1 cellular context compared by ENCODE assay signal in genomic region chr1:16351994-16352841, GRCh38.
TF ChIP-seq lines count a peak whose summit lies in the region.

Gene FBXO42, minus strand, starts transcription at chr1:16352480. Its CDS starts 37,062 bp downstream, at chr1:16315418.

TF ChIP-seq in HEK293, 187 proteins besides CTCF, POLR2A, EP300 and RAD21 (continued from another document and continues in another):
- TF ChIP-seq MYNN (tag by site-specific recombination; IDR thresholded peaks at IDR 0.05; ENCODE audit: borderline replicate concordance), result no peak
- TF ChIP-seq ZNF223 (tag by site-specific recombination; IDR thresholded peaks at IDR 0.05), result no peak
- TF ChIP-seq ZSCAN5A (tag by site-specific recombination; IDR thresholded peaks at IDR 0.05), result 0 out of 2 replicates have a peak, but pooled peaks have one; percentile 33
- no peak for TF ChIP-seq ZNF138 (tag by site-specific recombination; IDR thresholded peaks at IDR 0.05; ENCODE audit: borderline replicate concordance)
- TF ChIP-seq ZNF148 (tag by site-specific recombination; IDR thresholded peaks at IDR 0.05; ENCODE audit: borderline replicate concordance), result no peak
- TF ChIP-seq HOXA7 (CRISPR knock-in tag; IDR thresholded peaks at IDR 0.05; ENCODE audit: borderline replicate concordance), result no peak
- peak; percentile 74; the same call in 1 of the 2 replicates for TF ChIP-seq ZNF561 (tag by site-specific recombination; IDR thresholded peaks at IDR 0.05; ENCODE audit: borderline replicate concordance)
- TF ChIP-seq ZNF2 (tag by site-specific recombination; IDR thresholded peaks at IDR 0.05), result 0 out of 2 replicates have a peak, but pooled peaks have one; percentile 52
- TF ChIP-seq ZBTB6 (tag by site-specific recombination; IDR thresholded peaks at IDR 0.05), result no peak; the same call in 1 of the 2 replicates
- TF ChIP-seq BCL11A (tag by site-specific recombination; IDR thresholded peaks at IDR 0.05; ENCODE audit: low read depth), result no peak
- peak; percentile 42 for TF ChIP-seq KLF16 (tag by site-specific recombination; IDR thresholded peaks at IDR 0.05)
- TF ChIP-seq ZFP37 (tag by site-specific recombination; IDR thresholded peaks at IDR 0.05), result peak; percentile 42; the same call in 1 of the 2 replicates
- TF ChIP-seq ZXDB (tag by site-specific recombination; IDR thresholded peaks at IDR 0.05), result peak; percentile 40
- TF ChIP-seq, protein P1, sequence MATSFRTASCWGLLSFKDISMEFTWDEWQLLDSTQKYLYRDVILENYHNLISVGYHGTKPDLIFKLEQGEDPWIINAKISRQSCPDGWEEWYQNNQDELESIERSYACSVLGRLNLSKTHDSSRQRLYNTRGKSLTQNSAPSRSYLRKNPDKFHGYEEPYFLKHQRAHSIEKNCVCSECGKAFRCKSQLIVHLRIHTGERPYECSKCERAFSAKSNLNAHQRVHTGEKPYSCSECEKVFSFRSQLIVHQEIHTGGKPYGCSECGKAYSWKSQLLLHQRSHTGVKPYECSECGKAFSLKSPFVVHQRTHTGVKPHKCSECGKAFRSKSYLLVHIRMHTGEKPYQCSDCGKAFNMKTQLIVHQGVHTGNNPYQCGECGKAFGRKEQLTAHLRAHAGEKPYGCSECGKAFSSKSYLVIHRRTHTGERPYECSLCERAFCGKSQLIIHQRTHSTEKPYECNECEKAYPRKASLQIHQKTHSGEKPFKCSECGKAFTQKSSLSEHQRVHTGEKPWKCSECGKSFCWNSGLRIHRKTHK (tag by site-specific recombination; IDR thresholded peaks at IDR 0.05), result no peak
- peak; percentile 19; the same call in 1 of the 2 replicates for TF ChIP-seq ZNF239 (tag by site-specific recombination; IDR thresholded peaks at IDR 0.05)
- no peak for TF ChIP-seq ZNF664 (tag by site-specific recombination; IDR thresholded peaks at IDR 0.05)
- TF ChIP-seq GLIS1 (tag by site-specific recombination; IDR thresholded peaks at IDR 0.05), result 0 out of 2 replicates have a peak, but pooled peaks have one; percentile 32
- TF ChIP-seq ZNF600 (tag by site-specific recombination; IDR thresholded peaks at IDR 0.05), result peak; percentile 29
- no peak for TF ChIP-seq ZNF112 (tag by site-specific recombination; IDR thresholded peaks at IDR 0.05)
- TF ChIP-seq ZNF274 (IDR thresholded peaks at IDR 0.05; ENCODE audit: low read length), result no peak
- no peak for TF ChIP-seq ZNF274 (tag by site-specific recombination; IDR thresholded peaks at IDR 0.05; ENCODE audit: borderline replicate concordance)
- TF ChIP-seq SCRT1 (tag by site-specific recombination; IDR thresholded peaks at IDR 0.05; ENCODE audit: borderline replicate concordance), result no peak
- TF ChIP-seq, protein P2, sequence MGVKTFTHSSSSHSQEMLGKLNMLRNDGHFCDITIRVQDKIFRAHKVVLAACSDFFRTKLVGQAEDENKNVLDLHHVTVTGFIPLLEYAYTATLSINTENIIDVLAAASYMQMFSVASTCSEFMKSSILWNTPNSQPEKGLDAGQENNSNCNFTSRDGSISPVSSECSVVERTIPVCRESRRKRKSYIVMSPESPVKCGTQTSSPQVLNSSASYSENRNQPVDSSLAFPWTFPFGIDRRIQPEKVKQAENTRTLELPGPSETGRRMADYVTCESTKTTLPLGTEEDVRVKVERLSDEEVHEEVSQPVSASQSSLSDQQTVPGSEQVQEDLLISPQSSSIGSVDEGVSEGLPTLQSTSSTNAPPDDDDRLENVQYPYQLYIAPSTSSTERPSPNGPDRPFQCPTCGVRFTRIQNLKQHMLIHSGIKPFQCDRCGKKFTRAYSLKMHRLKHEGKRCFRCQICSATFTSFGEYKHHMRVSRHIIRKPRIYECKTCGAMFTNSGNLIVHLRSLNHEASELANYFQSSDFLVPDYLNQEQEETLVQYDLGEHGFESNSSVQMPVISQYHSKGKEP (tag by site-specific recombination; IDR thresholded peaks at IDR 0.05), result peak; percentile 68; the same call in 1 of the 2 replicates
- TF ChIP-seq, protein P3, sequence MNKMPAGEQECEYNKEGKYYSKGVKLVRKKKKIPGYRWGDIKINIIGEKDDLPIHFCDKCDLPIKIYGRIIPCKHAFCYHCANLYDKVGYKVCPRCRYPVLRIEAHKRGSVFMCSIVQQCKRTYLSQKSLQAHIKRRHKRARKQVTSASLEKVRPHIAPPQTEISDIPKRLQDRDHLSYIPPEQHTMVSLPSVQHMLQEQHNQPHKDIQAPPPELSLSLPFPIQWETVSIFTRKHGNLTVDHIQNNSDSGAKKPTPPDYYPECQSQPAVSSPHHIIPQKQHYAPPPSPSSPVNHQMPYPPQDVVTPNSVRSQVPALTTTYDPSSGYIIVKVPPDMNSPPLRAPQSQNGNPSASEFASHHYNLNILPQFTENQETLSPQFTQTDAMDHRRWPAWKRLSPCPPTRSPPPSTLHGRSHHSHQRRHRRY (tag by site-specific recombination; IDR thresholded peaks at IDR 0.05), result no peak
- TF ChIP-seq, protein P4, sequence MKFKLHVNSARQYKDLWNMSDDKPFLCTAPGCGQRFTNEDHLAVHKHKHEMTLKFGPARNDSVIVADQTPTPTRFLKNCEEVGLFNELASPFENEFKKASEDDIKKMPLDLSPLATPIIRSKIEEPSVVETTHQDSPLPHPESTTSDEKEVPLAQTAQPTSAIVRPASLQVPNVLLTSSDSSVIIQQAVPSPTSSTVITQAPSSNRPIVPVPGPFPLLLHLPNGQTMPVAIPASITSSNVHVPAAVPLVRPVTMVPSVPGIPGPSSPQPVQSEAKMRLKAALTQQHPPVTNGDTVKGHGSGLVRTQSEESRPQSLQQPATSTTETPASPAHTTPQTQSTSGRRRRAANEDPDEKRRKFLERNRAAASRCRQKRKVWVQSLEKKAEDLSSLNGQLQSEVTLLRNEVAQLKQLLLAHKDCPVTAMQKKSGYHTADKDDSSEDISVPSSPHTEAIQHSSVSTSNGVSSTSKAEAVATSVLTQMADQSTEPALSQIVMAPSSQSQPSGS (tag by site-specific recombination; IDR thresholded peaks at IDR 0.05; ENCODE audit: low read depth), result no peak
- no peak for TF ChIP-seq ZNF18 (tag by site-specific recombination; IDR thresholded peaks at IDR 0.05)
- no peak for TF ChIP-seq ZNF354C (tag by site-specific recombination; IDR thresholded peaks at IDR 0.05; ENCODE audit: borderline replicate concordance, low read depth)
- TF ChIP-seq SP3 (tag by site-specific recombination; IDR thresholded peaks at IDR 0.05), result peak; percentile 56; the same call in 1 of the 2 replicates
- TF ChIP-seq, protein P5, sequence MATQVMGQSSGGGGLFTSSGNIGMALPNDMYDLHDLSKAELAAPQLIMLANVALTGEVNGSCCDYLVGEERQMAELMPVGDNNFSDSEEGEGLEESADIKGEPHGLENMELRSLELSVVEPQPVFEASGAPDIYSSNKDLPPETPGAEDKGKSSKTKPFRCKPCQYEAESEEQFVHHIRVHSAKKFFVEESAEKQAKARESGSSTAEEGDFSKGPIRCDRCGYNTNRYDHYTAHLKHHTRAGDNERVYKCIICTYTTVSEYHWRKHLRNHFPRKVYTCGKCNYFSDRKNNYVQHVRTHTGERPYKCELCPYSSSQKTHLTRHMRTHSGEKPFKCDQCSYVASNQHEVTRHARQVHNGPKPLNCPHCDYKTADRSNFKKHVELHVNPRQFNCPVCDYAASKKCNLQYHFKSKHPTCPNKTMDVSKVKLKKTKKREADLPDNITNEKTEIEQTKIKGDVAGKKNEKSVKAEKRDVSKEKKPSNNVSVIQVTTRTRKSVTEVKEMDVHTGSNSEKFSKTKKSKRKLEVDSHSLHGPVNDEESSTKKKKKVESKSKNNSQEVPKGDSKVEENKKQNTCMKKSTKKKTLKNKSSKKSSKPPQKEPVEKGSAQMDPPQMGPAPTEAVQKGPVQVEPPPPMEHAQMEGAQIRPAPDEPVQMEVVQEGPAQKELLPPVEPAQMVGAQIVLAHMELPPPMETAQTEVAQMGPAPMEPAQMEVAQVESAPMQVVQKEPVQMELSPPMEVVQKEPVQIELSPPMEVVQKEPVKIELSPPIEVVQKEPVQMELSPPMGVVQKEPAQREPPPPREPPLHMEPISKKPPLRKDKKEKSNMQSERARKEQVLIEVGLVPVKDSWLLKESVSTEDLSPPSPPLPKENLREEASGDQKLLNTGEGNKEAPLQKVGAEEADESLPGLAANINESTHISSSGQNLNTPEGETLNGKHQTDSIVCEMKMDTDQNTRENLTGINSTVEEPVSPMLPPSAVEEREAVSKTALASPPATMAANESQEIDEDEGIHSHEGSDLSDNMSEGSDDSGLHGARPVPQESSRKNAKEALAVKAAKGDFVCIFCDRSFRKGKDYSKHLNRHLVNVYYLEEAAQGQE (tag by site-specific recombination; IDR thresholded peaks at IDR 0.05), result peak; percentile 71
- no peak for TF ChIP-seq ZNF510 (tag by site-specific recombination; IDR thresholded peaks at IDR 0.05; ENCODE audit: insufficient replicate concordance)
- TF ChIP-seq GLI2 (tag by site-specific recombination; IDR thresholded peaks at IDR 0.05; ENCODE audit: borderline replicate concordance, low read depth), result no peak
- TF ChIP-seq, protein P6, sequence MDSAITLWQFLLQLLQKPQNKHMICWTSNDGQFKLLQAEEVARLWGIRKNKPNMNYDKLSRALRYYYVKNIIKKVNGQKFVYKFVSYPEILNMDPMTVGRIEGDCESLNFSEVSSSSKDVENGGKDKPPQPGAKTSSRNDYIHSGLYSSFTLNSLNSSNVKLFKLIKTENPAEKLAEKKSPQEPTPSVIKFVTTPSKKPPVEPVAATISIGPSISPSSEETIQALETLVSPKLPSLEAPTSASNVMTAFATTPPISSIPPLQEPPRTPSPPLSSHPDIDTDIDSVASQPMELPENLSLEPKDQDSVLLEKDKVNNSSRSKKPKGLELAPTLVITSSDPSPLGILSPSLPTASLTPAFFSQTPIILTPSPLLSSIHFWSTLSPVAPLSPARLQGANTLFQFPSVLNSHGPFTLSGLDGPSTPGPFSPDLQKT (IDR thresholded peaks at IDR 0.05; ENCODE audit: borderline replicate concordance, low read depth, low read length), result no peak
- TF ChIP-seq ZNF76 (tag by site-specific recombination; IDR thresholded peaks at IDR 0.05; ENCODE audit: borderline replicate concordance, low read depth), result no peak; the same call in 1 of the 2 replicates
- TF ChIP-seq, protein P7, sequence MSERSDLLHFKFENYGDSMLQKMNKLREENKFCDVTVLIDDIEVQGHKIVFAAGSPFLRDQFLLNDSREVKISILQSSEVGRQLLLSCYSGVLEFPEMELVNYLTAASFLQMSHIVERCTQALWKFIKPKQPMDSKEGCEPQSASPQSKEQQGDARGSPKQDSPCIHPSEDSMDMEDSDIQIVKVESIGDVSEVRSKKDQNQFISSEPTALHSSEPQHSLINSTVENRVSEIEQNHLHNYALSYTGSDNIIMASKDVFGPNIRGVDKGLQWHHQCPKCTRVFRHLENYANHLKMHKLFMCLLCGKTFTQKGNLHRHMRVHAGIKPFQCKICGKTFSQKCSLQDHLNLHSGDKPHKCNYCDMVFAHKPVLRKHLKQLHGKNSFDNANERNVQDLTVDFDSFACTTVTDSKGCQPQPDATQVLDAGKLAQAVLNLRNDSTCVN (tag by site-specific recombination; optimal IDR thresholded peaks at IDR 0.05), result peak; percentile 86
- TF ChIP-seq ZNF16 (tag by site-specific recombination; IDR thresholded peaks at IDR 0.05; ENCODE audit: low read depth), result no peak; the same call in 1 of the 2 replicates
- TF ChIP-seq ZNF521 (tag by site-specific recombination; IDR thresholded peaks at IDR 0.05), result no peak
- TF ChIP-seq ZSCAN16 (tag by site-specific recombination; IDR thresholded peaks at IDR 0.05), result no peak
- no peak for TF ChIP-seq ZNF530 (tag by site-specific recombination; IDR thresholded peaks at IDR 0.05; ENCODE audit: low read depth)
- no peak for TF ChIP-seq ZNF549 (tag by site-specific recombination; IDR thresholded peaks at IDR 0.05)
- TF ChIP-seq ZNF610 (tag by site-specific recombination; IDR thresholded peaks at IDR 0.05; ENCODE audit: borderline replicate concordance), result 0 out of 2 replicates have a peak, but pooled peaks have one; percentile 21
- TF ChIP-seq IKZF3 (tag by site-specific recombination; IDR thresholded peaks at IDR 0.05), result no peak
